ENCODE assay signal across 17 cellular contexts in the genomic region with DNA sequence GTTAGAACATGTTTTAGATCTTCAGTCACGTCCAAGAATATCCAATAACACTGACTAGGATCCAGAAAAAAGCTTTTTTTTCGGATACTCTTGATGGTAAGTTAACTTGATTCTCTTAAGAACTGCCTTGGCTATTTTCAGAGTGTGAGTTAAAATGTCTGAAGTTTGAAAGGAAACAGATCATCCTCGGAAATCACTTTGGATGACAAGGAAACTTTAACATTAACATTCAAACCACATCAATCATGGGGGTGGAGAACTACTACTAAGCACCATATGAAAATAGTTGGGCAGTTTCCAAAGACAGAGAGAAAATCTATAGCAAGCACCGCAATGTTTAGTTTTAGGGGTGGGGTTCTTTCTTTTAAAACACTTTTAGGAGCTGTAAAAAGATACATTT.
A peak's percentile ranks its signal among the peaks of the same experiment; 100 is the strongest.
DNase-seq lines count a peak whose midpoint lies in the region; ATAC-seq, FAIRE-seq and TF ChIP-seq lines count a peak whose summit lies in the region.
"Had no signal": no experiment of that assay in that cellular context is flagged by ENCODE, and none has a peak within 500 bp of the region (broad histone marks: within the 10 kb centered on the region; RNA-seq: fewer than 3 reads in every experiment).

No MANE protein-coding gene starts in this region.

- CTCF ChIA-PET in PC-3 (lab: Charles Lee): no interaction called here

- ATAC-seq in PC-3 (peak; percentile 31), pancreas (no peak), HG03108 (IDR thresholded peaks at IDR 0.05; ENCODE audit: unreplicated experiment) (no peak)

- peak; percentile 26 for FAIRE-seq in pancreas (lab: Jason Lieb, UNC)
- FAIRE-seq: D721Med, G401.6, GM12891, GM18507 had no signal

- TF ChIP-seq POLR2A in esophagus muscularis mucosa (IDR thresholded peaks at IDR 0.05; ENCODE audit: low read depth): no peak

- H3K4me1 ChIP-seq in BLaER1 (peaks cover 19% of the 10 kb centered on the region), PC-3 (ENCODE audit: insufficient read depth, low read length) (no peaks in the 10 kb centered on the region), esophagus muscularis mucosa (peaks cover 0 to 23% (median 11%) of the 10 kb centered on the region in 4 donors), pancreas (no peaks in the 10 kb centered on the region)
- H3K4me1 ChIP-seq: Caco-2, HAP-1 had no signal

- BruUV-seq in PC-3 (replicated peaks; lab: Mats Ljungman, UMichigan): no TSS peak

- H3K9me3 ChIP-seq in BLaER1 (peaks cover 4% of the 10 kb centered on the region; the same call in 1 of the 2 replicates), PC-3 (ENCODE audit: low read length) (no peaks in the 10 kb centered on the region), esophagus muscularis mucosa (no peaks in the 10 kb centered on the region), pancreas (no peaks in the 10 kb centered on the region)
- H3K9me3 ChIP-seq: Caco-2, HAP-1 had no signal

- H3K27me3 ChIP-seq in BLaER1 (no peaks in the 10 kb centered on the region), PC-3 (ENCODE audit: low read length) (peaks cover 28% of the 10 kb centered on the region), esophagus muscularis mucosa (no peaks in the 10 kb centered on the region), pancreas (peaks cover 2 to 12% (median 3%) of the 10 kb centered on the region in 4 donors)

- no peaks in the 10 kb centered on the region for H4K20me1 ChIP-seq in BLaER1
- H4K20me1 ChIP-seq in PC-3 (ENCODE audit: low read length): no peaks in the 10 kb centered on the region

- H3K79me2 ChIP-seq in PC-3 (ENCODE audit: low read length): no peaks in the 10 kb centered on the region

- intact Hi-C loops in PC-3 (cut with micrococcal nuclease) (no loop called here), esophagus muscularis mucosa (cut with DNase I) (no loop called here), pancreas (cut with DNase I) (no loop called here)

- H3F3A ChIP-seq in PC-3 (ENCODE audit: low read length, unreplicated experiment): no peaks in the 10 kb centered on the region

- no peak overlapping the region for H3K27ac ChIP-seq in BLaER1
- no peak overlapping the region for H3K27ac ChIP-seq in PC-3 (ENCODE audit: low read length)
- H3K27ac ChIP-seq in esophagus muscularis mucosa (replicated peaks in 1 of 4): peak overlapping the region; percentile 18 to 54 (median 42)
- H3K27ac ChIP-seq in pancreas: no peak overlapping the region
- H3K27ac ChIP-seq: C4-2B, GM23248 had no signal

- 27% methylated on average over 4 of the region's 4 CpGs for WGBS in esophagus muscularis mucosa
- WGBS in pancreas, 2 donors: 35 to 42% methylated on average over 4 of the region's 4 CpGs

- H2AFZ ChIP-seq in PC-3 (ENCODE audit: low read length): no peak overlapping the region
- H2AFZ ChIP-seq: GM23248 had no signal

- no peak overlapping the region for H3K4me3 ChIP-seq in BLaER1
- no peak overlapping the region for H3K4me3 ChIP-seq in PC-3 (ENCODE audit: low read length)
- no peak overlapping the region for H3K4me3 ChIP-seq in esophagus muscularis mucosa
- no peak overlapping the region for H3K4me3 ChIP-seq in pancreas
- H3K4me3 ChIP-seq: GM23248, HAP-1 had no signal

- DNase-seq in PC-3: peak; percentile 6
- no peak for DNase-seq in esophagus muscularis mucosa (ENCODE audit: extremely low spot score)
- no peak for DNase-seq in pancreas
- DNase-seq in superior temporal gyrus (ENCODE audit: extremely low spot score): no peak
- no peak for DNase-seq in HPDE6-E6E7 (ENCODE audit: extremely low spot score)
- DNase-seq: 8988T; Caco-2; CD4-positive, alpha-beta T cell; GM23248 had no signal

- no peak overlapping the region for H3K9ac ChIP-seq in BLaER1
- H3K9ac ChIP-seq in PC-3 (ENCODE audit: low read length): no peak overlapping the region
- H3K9ac ChIP-seq: GM23248 had no signal

- H3K9me2 ChIP-seq in PC-3 (replicated peaks; ENCODE audit: low read length): no peaks in the 10 kb centered on the region

- TF ChIP-seq EP300 in esophagus muscularis mucosa (IDR thresholded peaks at IDR 0.05): no peak

- POLR2A ChIA-PET in PC-3 (lab: Charles Lee; ENCODE audit: unreplicated experiment): no interaction called here

- H3K4me2 ChIP-seq in BLaER1 (peak overlapping the region; percentile 41), PC-3 (ENCODE audit: low read length) (no peak overlapping the region)

- H3K36me3 ChIP-seq in BLaER1: no peaks in the 10 kb centered on the region
- H3K36me3 ChIP-seq in PC-3 (ENCODE audit: low read depth, low read length): no peaks in the 10 kb centered on the region
- no peaks in the 10 kb centered on the region for H3K36me3 ChIP-seq in esophagus muscularis mucosa
- no peaks in the 10 kb centered on the region for H3K36me3 ChIP-seq in pancreas
- H3K36me3 ChIP-seq: HAP-1 had no signal

- TF ChIP-seq CTCF in PC-3 (conservative IDR thresholded peaks at IDR 0.05; ENCODE audit: low read depth, low read length) (no peak), esophagus muscularis mucosa (IDR thresholded peaks at IDR 0.05) (no peak), pancreas (IDR thresholded peaks at IDR 0.05) (no peak)

Comparison
In these comparisons a context has a peak if more than half of its experiments do, and no peak if none do; other contexts are left out.
1. H3K27ac ChIP-seq: peak in esophagus muscularis mucosa (4 of 4); none in BLaER1 (single experiment), PC-3 (single experiment) and pancreas (0 of 4).